Comparison of ENCODE assay signal across 2 cellular contexts in genomic region chr4:121698119-121698732, GRCh38.
TF ChIP-seq lines count a peak whose summit lies in the region.

No MANE protein-coding gene starts in this region.

TF ChIP-seq in HepG2, 621 proteins besides CTCF, POLR2A, EP300 and RAD21 (continued from another document):
- TF ChIP-seq DNMT1 (CRISPR knock-in tag; IDR thresholded peaks at IDR 0.05) = no peak

TF ChIP-seq in WTC11, 78 proteins besides CTCF, POLR2A, EP300 and RAD21 (continued from another document):
- TF ChIP-seq ARID4B (CRISPR knock-in tag; IDR thresholded peaks at IDR 0.05; ENCODE audit: borderline replicate concordance) (no peak), SMAD3 (CRISPR knock-in tag; IDR thresholded peaks at IDR 0.05; ENCODE audit: borderline replicate concordance) (no peak), ATF3 (CRISPR knock-in tag; conservative IDR thresholded peaks at IDR 0.05) (no peak), ZNF425 (CRISPR knock-in tag; conservative IDR thresholded peaks at IDR 0.05) (no peak), PRDM15 (CRISPR knock-in tag; IDR thresholded peaks at IDR 0.05) (no peak), ZNF671 (CRISPR knock-in tag; IDR thresholded peaks at IDR 0.05) (no peak), ATF6 (CRISPR knock-in tag; IDR thresholded peaks at IDR 0.05) (no peak), ZNF121 (CRISPR knock-in tag; IDR thresholded peaks at IDR 0.05) (no peak), ZNF396 (CRISPR knock-in tag; IDR thresholded peaks at IDR 0.05; ENCODE audit: borderline replicate concordance) (no peak), ZNF416 (CRISPR knock-in tag; IDR thresholded peaks at IDR 0.05) (no peak), PREB (CRISPR knock-in tag; IDR thresholded peaks at IDR 0.05; ENCODE audit: borderline replicate concordance) (no peak), EMX1 (CRISPR knock-in tag; IDR thresholded peaks at IDR 0.05) (no peak)
